In genomic region chr15:82946155-82946701, GRCh38 we compare ENCODE assay signal across 25 cellular contexts.
"Had no signal": no experiment of that assay in that cellular context is flagged by ENCODE, and none has a peak within 500 bp of the region (broad histone marks: within the 10 kb centered on the region; RNA-seq: fewer than 3 reads in every experiment).

No MANE protein-coding gene starts in this region.

- H3K9ac ChIP-seq: neural progenitor cell, parathyroid adenoma had no signal

- H3K4me1 ChIP-seq: neural progenitor cell, testis, tibial nerve, uterus had no signal

- H3K4me3 ChIP-seq: coronary artery, left lung, neural progenitor cell, right atrium auricular region, smooth muscle cell, testis, tibial nerve, upper lobe of right lung, uterus had no signal

- H3K4me3 Mint-ChIP-seq: effector memory CD8-positive, alpha-beta T cell; naive thymus-derived CD4-positive, alpha-beta T cell; nephron; neural progenitor cell had no signal

- DNase-seq: effector memory CD8-positive, alpha-beta T cell; head of caudate nucleus; kidney; left lung; mesendoderm; midbrain; naive thymus-derived CD4-positive, alpha-beta T cell; stimulated activated CD4-positive, alpha-beta T cell treated with anti-CD3 and anti-CD28 coated beads, Interleukin-12 subunit alpha, Interleukin-12 subunit beta, amount 100 ng/mL, for 4 hours; stimulated activated CD4-positive, alpha-beta T cell treated with anti-CD3 and anti-CD28 coated beads, Interleukin-1b, Interleukin-23, amount 100 ng/mL, for 48 hours; stimulated activated CD4-positive, alpha-beta T cell treated with anti-CD3 and anti-CD28 coated beads, Interleukin-4, amount 100 ng/mL, for 1 hour; stimulated activated CD8-positive, alpha-beta memory T cell treated with anti-CD3 and anti-CD28 coated beads, Interleukin-4, amount 100 ng/mL, for 48 hours; stimulated activated naive CD8-positive, alpha-beta T cell treated with anti-CD3 and anti-CD28 coated beads, Interleukin-15, Interleukin-2, amounts not matched to agents 100 U/mL and 50 U/mL, for 24 hours; substantia nigra; testis; upper lobe of right lung; uterus had no signal

- H3K36me3 ChIP-seq: left lung, neural progenitor cell, right atrium auricular region, tibial nerve, upper lobe of right lung, uterus had no signal

- H3K36me3 Mint-ChIP-seq: neural progenitor cell had no signal

- H3K27me3 ChIP-seq: right atrium auricular region, testis had no signal

- H3K9me3 Mint-ChIP-seq: effector memory CD8-positive, alpha-beta T cell; nephron; neural progenitor cell had no signal

- H2AFZ ChIP-seq: neural progenitor cell, parathyroid adenoma had no signal

- H3K27ac ChIP-seq: coronary artery, left lung, neural progenitor cell, parathyroid adenoma, right atrium auricular region, testis, tibial nerve, upper lobe of right lung, uterus had no signal

- H3K9me3 ChIP-seq: left lung, right atrium auricular region, testis, tibial nerve, upper lobe of right lung, uterus had no signal

- H3K27ac Mint-ChIP-seq: effector memory CD8-positive, alpha-beta T cell; naive thymus-derived CD4-positive, alpha-beta T cell; nephron; neural progenitor cell; progenitor cell of endocrine pancreas had no signal

- H3K4me2 ChIP-seq: neural progenitor cell, smooth muscle cell had no signal

- ATAC-seq: effector memory CD8-positive, alpha-beta T cell; left lung; naive thymus-derived CD4-positive, alpha-beta T cell; sciatic nerve; stimulated activated naive CD8-positive, alpha-beta T cell treated with anti-CD3 and anti-CD28 coated beads, Interleukin-15, Interleukin-2, amounts not matched to agents 100 U/mL and 50 U/mL, for 24 hours; upper lobe of right lung had no signal
